Comparison of ENCODE assay signal across 8 cellular contexts in genomic region chr12:50924131-50924438, GRCh38. TPM values are rescaled to one million over a fixed set of nuclear protein-coding genes. Genes with fewer than 3 reads are reported as not detected.
DNase-seq lines count a peak whose midpoint lies in the region; TF ChIP-seq lines count a peak whose summit lies in the region.

No MANE protein-coding gene starts in this region.

- H3K9me3 ChIP-seq in thymus (ENCODE audit: control insufficient read depth), result no peaks in the 10 kb centered on the region

- H3K36me3 ChIP-seq in kidney epithelial cell (ENCODE audit: control insufficient read depth, insufficient read depth, low read length) (no peaks in the 10 kb centered on the region), thymus (ENCODE audit: control insufficient read depth, insufficient read depth) (no peaks in the 10 kb centered on the region)

- H3K27ac Mint-ChIP-seq in T-helper 1 cell treated with Interleukin-12 subunit alpha and Interleukin-12 subunit beta and Interleukin-4 antibody, amounts not matched to agents 30 μg/mL and 1 μg/mL, for 36 hours, result peak overlapping the region; percentile 24
- peak overlapping the region; percentile 78 for H3K27ac Mint-ChIP-seq in activated T-helper 2 cell treated with anti-CD3 and anti-CD28 coated beads, Interferon-gamma antibody, Interleukin-2, Interleukin-4, amounts not matched to agents 10 μg/mL and 5 μg/mL and 100 μg/mL, durations not matched to agents 14 hours and 24 hours and 36 hours

- H3K4me3 Mint-ChIP-seq in T-helper 1 cell treated with Interleukin-12 subunit alpha and Interleukin-12 subunit beta and Interleukin-4 antibody, amounts not matched to agents 30 μg/mL and 1 μg/mL, for 36 hours, result peak overlapping the region; percentile 38
- peak overlapping the region; percentile 47 for H3K4me3 Mint-ChIP-seq in activated T-helper 2 cell treated with anti-CD3 and anti-CD28 coated beads, Interferon-gamma antibody, Interleukin-2, Interleukin-4, amounts not matched to agents 10 μg/mL and 5 μg/mL and 100 μg/mL, durations not matched to agents 14 hours and 24 hours and 36 hours (ENCODE audit: low read depth)

- no peaks in the 10 kb centered on the region for H3K27me3 ChIP-seq in kidney epithelial cell (ENCODE audit: control insufficient read depth, insufficient read depth, low read length)
- H3K27me3 ChIP-seq in thymus (ENCODE audit: control insufficient read depth, insufficient read depth), result no peaks in the 10 kb centered on the region

- H3K4me3 ChIP-seq in kidney epithelial cell (ENCODE audit: low read depth, low read length) (peak overlapping the region; percentile 3), thymus (ENCODE audit: low read length) (peak overlapping the region; percentile 42)

- WGBS in thymus, result 4% methylated on average over 4 of the region's 4 CpGs

- H3K4me1 Mint-ChIP-seq in T-helper 1 cell treated with Interleukin-12 subunit alpha and Interleukin-12 subunit beta and Interleukin-4 antibody, amounts not matched to agents 30 μg/mL and 1 μg/mL, for 36 hours (ENCODE audit: low read depth), result peaks cover 26% of the 10 kb centered on the region
- H3K4me1 Mint-ChIP-seq in activated T-helper 2 cell treated with anti-CD3 and anti-CD28 coated beads, Interferon-gamma antibody, Interleukin-2, Interleukin-4, amounts not matched to agents 10 μg/mL and 5 μg/mL and 100 μg/mL, durations not matched to agents 14 hours and 24 hours and 36 hours (ENCODE audit: low read depth), result peaks cover 23% of the 10 kb centered on the region

- peak overlapping the region; percentile 91 for H3K27ac ChIP-seq in thymus (ENCODE audit: low read depth)

- DNase-seq in T-helper 1 cell (no peak), kidney epithelial cell (ENCODE audit: low read depth) (no peak), SHP77 (lab: John Stamatoyannopoulos, UW) (no peak), NCI-H748 (lab: John Stamatoyannopoulos, UW; ENCODE audit: unreplicated experiment) (no peak), SK-N-DZ (ENCODE audit: low spot score) (no peak)
- no peak for DNase-seq in activated T-helper 2 cell treated with anti-CD3 and anti-CD28 coated beads, Interferon-gamma antibody, Interleukin-2, Interleukin-4, amounts not matched to agents 10 μg/mL and 5 μg/mL and 100 μg/mL, durations not matched to agents 14 hours and 24 hours and 36 hours (ENCODE audit: low spot score)

- no peaks in the 10 kb centered on the region for H3K27me3 Mint-ChIP-seq in T-helper 1 cell treated with Interleukin-12 subunit alpha and Interleukin-12 subunit beta and Interleukin-4 antibody, amounts not matched to agents 30 μg/mL and 1 μg/mL, for 36 hours (ENCODE audit: low read depth)
- no peaks in the 10 kb centered on the region for H3K27me3 Mint-ChIP-seq in activated T-helper 2 cell treated with anti-CD3 and anti-CD28 coated beads, Interferon-gamma antibody, Interleukin-2, Interleukin-4, amounts not matched to agents 10 μg/mL and 5 μg/mL and 100 μg/mL, durations not matched to agents 14 hours and 24 hours and 36 hours (ENCODE audit: low read depth)

- TF ChIP-seq CTCF in kidney epithelial cell (IDR thresholded peaks at IDR 0.05; ENCODE audit: insufficient read depth, low read length, poor library complexity, severe bottlenecking), result no peak

- H3K4me1 ChIP-seq in thymus (ENCODE audit: control insufficient read depth, insufficient read depth, low read length), result peaks cover 28% of the 10 kb centered on the region

- H3K36me3 Mint-ChIP-seq in T-helper 1 cell treated with Interleukin-12 subunit alpha and Interleukin-12 subunit beta and Interleukin-4 antibody, amounts not matched to agents 30 μg/mL and 1 μg/mL, for 36 hours (ENCODE audit: low read depth), result no peaks in the 10 kb centered on the region
- H3K36me3 Mint-ChIP-seq in activated T-helper 2 cell treated with anti-CD3 and anti-CD28 coated beads, Interferon-gamma antibody, Interleukin-2, Interleukin-4, amounts not matched to agents 10 μg/mL and 5 μg/mL and 100 μg/mL, durations not matched to agents 14 hours and 24 hours and 36 hours (ENCODE audit: low read depth), result no peaks in the 10 kb centered on the region

- intact Hi-C loops in activated T-helper 2 cell treated with anti-CD3 and anti-CD28 coated beads, Interferon-gamma antibody, Interleukin-2, Interleukin-4, amounts not matched to agents 10 μg/mL and 5 μg/mL and 100 μg/mL, durations not matched to agents 14 hours and 24 hours and 36 hours (cut with micrococcal nuclease), result no loop called here

- H3K9me3 Mint-ChIP-seq in T-helper 1 cell treated with Interleukin-12 subunit alpha and Interleukin-12 subunit beta and Interleukin-4 antibody, amounts not matched to agents 30 μg/mL and 1 μg/mL, for 36 hours, result no peaks in the 10 kb centered on the region
- H3K9me3 Mint-ChIP-seq in activated T-helper 2 cell treated with anti-CD3 and anti-CD28 coated beads, Interferon-gamma antibody, Interleukin-2, Interleukin-4, amounts not matched to agents 10 μg/mL and 5 μg/mL and 100 μg/mL, durations not matched to agents 14 hours and 24 hours and 36 hours, result no peaks in the 10 kb centered on the region

RNA-seq across cellular contexts. Expression of gene HIGD1C, which starts 28.3 kb away (rescaled TPM):
- not detected in 2 replicates for total RNA-seq in activated T-helper 2 cell treated with anti-CD3 and anti-CD28 coated beads, Interferon-gamma antibody, Interleukin-2, Interleukin-4, amounts not matched to agents 10 μg/mL and 5 μg/mL and 100 μg/mL, durations not matched to agents 14 hours and 24 hours and 36 hours
- not detected in 2 replicates for total RNA-seq in kidney epithelial cell
- polyA plus RNA-seq in thymus, result not detected
- not detected in 2 replicates for polyA plus RNA-seq in SK-N-DZ (2014; cell fraction: cytosol; rRNA removed)
- not detected in 2 replicates for polyA plus RNA-seq in SK-N-DZ (2014; cell fraction: nucleus; rRNA removed)
